ENCODE assay signal across 1 cellular context in the genomic region with DNA sequence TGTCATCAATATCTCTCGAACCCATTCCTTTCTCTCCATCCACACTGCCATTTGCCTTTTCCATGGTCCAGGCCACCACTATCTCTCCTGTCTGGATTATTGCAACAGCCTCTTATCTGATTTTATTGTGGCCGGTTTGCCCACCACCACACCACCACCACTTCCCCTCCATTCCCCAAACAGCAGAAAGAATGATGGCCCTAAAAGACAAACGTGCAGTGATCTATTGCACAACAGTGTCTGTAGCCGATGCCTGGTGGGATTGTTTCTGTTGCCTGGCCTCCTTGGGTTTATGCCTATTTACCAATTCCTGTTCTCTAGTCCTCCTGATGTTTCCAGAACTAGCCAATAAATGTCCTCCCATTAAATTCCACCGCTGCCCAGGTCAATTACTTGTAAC.
TF ChIP-seq lines count a peak whose summit lies in the region.

No MANE protein-coding gene starts in this region.

TF ChIP-seq in HepG2, 621 proteins besides CTCF, POLR2A, EP300 and RAD21:
- TF ChIP-seq SYNCRIP (IDR thresholded peaks at IDR 0.05; ENCODE audit: insufficient read depth, low read depth, low read length), result no peak
- peak; percentile 60; the same call in 1 of the 2 replicates for TF ChIP-seq CEBPB (IDR thresholded peaks at IDR 0.05; ENCODE audit: borderline replicate concordance, low read depth, low read length)
